In the genomic region with DNA sequence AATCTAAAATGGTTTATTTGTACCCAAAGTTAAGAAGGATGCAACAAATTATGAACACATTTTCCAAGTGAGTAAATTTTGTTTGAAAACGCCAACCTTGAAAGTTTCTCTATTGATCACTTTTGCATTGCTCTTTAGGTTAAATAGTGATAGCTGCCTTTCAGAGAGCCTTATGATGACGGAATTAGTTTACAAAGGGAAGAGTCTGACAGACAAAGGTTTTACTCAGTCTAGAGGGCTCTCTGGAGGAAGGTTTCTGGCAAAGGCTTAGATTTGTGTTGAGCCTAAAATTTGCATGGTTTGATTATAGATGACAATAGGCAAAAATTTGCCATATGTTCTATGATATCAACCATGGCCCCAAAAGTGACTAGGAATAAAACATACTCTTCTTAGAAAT, we compare ENCODE assay signal across 15 cellular contexts.
DNase-seq lines count a peak whose midpoint lies in the region; ATAC-seq, FAIRE-seq and TF ChIP-seq lines count a peak whose summit lies in the region.
"Had no signal": no experiment of that assay in that cellular context is flagged by ENCODE, and none has a peak within 500 bp of the region (broad histone marks: within the 10 kb centered on the region; RNA-seq: fewer than 3 reads in every experiment).

No MANE protein-coding gene starts in this region.

- no peak for TF ChIP-seq POLR2A in GM12891 (IDR thresholded peaks at IDR 0.05; ENCODE audit: low read depth, low read length)
- TF ChIP-seq POLR2A in GM18505 (IDR thresholded peaks at IDR 0.05; ENCODE audit: borderline replicate concordance, extremely low read depth, insufficient read depth, insufficient read length), result no peak

- no peak for ATAC-seq in GM18505 (IDR thresholded peaks at IDR 0.05; ENCODE audit: unreplicated experiment)

- no peak for DNase-seq in activated CD4-positive, alpha-beta T cell treated with anti-CD3 and anti-CD28 coated beads, Interleukin-2, amount 10 ng/mL, durations not matched to agents 24 days and 14 days
- DNase-seq in activated CD4-positive, alpha-beta T cell treated with anti-CD3 and anti-CD28 coated beads, Interleukin-2, amount 50 U/mL, for 1 hour, result no peak
- DNase-seq in GM12891 (ENCODE audit: insufficient read length, low spot score) (no peak), dermis blood vessel endothelial cell (no peak), NCI-H1417 treated with DMSO at 0.1 percent for 48 hours (lab: John Stamatoyannopoulos, UW) (no peak)
- no peak for DNase-seq in activated T-helper 2 cell treated with anti-CD3 and anti-CD28 coated beads, Interferon-gamma antibody, Interleukin-2, Interleukin-4, amounts not matched to agents 10 μg/mL and 5 μg/mL and 100 μg/mL, durations not matched to agents 14 hours and 24 hours and 36 hours (ENCODE audit: low spot score)
- DNase-seq: 8988T; CD4-positive, alpha-beta memory T cell; GF-D8; H9; IMR-90 had no signal

- intact Hi-C loops in activated CD4-positive, alpha-beta T cell treated with anti-CD3 and anti-CD28 coated beads, Interleukin-2, amount 10 ng/mL, durations not matched to agents 24 days and 14 days (cut with micrococcal nuclease), result no loop called here
- intact Hi-C loops in activated T-helper 2 cell treated with anti-CD3 and anti-CD28 coated beads, Interferon-gamma antibody, Interleukin-2, Interleukin-4, amounts not matched to agents 10 μg/mL and 5 μg/mL and 100 μg/mL, durations not matched to agents 14 hours and 24 hours and 36 hours (cut with micrococcal nuclease), result loop anchor here (5.0 kb wide), 1 partner anchor 257 kb away; no protein-coding TSS in a partner anchor

- FAIRE-seq in GM12891 (lab: Jason Lieb, UNC), result peak; percentile 51
- FAIRE-seq: GM19239, H1 had no signal

- peaks cover 4% of the 10 kb centered on the region for H3K36me3 Mint-ChIP-seq in activated CD4-positive, alpha-beta T cell treated with anti-CD3 and anti-CD28 coated beads, Interleukin-2, amount 10 ng/mL, durations not matched to agents 24 days and 14 days (ENCODE audit: low read depth)
- peaks cover 12% of the 10 kb centered on the region for H3K36me3 Mint-ChIP-seq in activated T-helper 2 cell treated with anti-CD3 and anti-CD28 coated beads, Interferon-gamma antibody, Interleukin-2, Interleukin-4, amounts not matched to agents 10 μg/mL and 5 μg/mL and 100 μg/mL, durations not matched to agents 14 hours and 24 hours and 36 hours (ENCODE audit: low read depth)
- H3K36me3 Mint-ChIP-seq: CD14-positive monocyte; CD4-positive, alpha-beta memory T cell had no signal

- no peaks in the 10 kb centered on the region for H3K27me3 Mint-ChIP-seq in activated CD4-positive, alpha-beta T cell treated with anti-CD3 and anti-CD28 coated beads, Interleukin-2, amount 10 ng/mL, durations not matched to agents 24 days and 14 days
- no peaks in the 10 kb centered on the region for H3K27me3 Mint-ChIP-seq in activated T-helper 2 cell treated with anti-CD3 and anti-CD28 coated beads, Interferon-gamma antibody, Interleukin-2, Interleukin-4, amounts not matched to agents 10 μg/mL and 5 μg/mL and 100 μg/mL, durations not matched to agents 14 hours and 24 hours and 36 hours (ENCODE audit: low read depth)

- peaks cover 13% of the 10 kb centered on the region for H3K9me3 Mint-ChIP-seq in activated CD4-positive, alpha-beta T cell treated with anti-CD3 and anti-CD28 coated beads, Interleukin-2, amount 10 ng/mL, durations not matched to agents 24 days and 14 days
- H3K9me3 Mint-ChIP-seq in activated T-helper 2 cell treated with anti-CD3 and anti-CD28 coated beads, Interferon-gamma antibody, Interleukin-2, Interleukin-4, amounts not matched to agents 10 μg/mL and 5 μg/mL and 100 μg/mL, durations not matched to agents 14 hours and 24 hours and 36 hours, result peaks cover 5% of the 10 kb centered on the region
- H3K9me3 Mint-ChIP-seq: H9 had no signal

- H3K4me3 Mint-ChIP-seq in activated CD4-positive, alpha-beta T cell treated with anti-CD3 and anti-CD28 coated beads, Interleukin-2, amount 10 ng/mL, durations not matched to agents 24 days and 14 days, result no peak overlapping the region
- H3K4me3 Mint-ChIP-seq in activated T-helper 2 cell treated with anti-CD3 and anti-CD28 coated beads, Interferon-gamma antibody, Interleukin-2, Interleukin-4, amounts not matched to agents 10 μg/mL and 5 μg/mL and 100 μg/mL, durations not matched to agents 14 hours and 24 hours and 36 hours (ENCODE audit: low read depth), result no peak overlapping the region
- H3K4me3 Mint-ChIP-seq: CD4-positive, alpha-beta memory T cell; H9 had no signal

- peak overlapping the region; percentile 79 for H3K27ac Mint-ChIP-seq in activated CD4-positive, alpha-beta T cell treated with anti-CD3 and anti-CD28 coated beads, Interleukin-2, amount 10 ng/mL, durations not matched to agents 24 days and 14 days
- peak overlapping the region; percentile 63 for H3K27ac Mint-ChIP-seq in activated T-helper 2 cell treated with anti-CD3 and anti-CD28 coated beads, Interferon-gamma antibody, Interleukin-2, Interleukin-4, amounts not matched to agents 10 μg/mL and 5 μg/mL and 100 μg/mL, durations not matched to agents 14 hours and 24 hours and 36 hours
- H3K27ac Mint-ChIP-seq: CD14-positive monocyte; CD4-positive, alpha-beta memory T cell; H9 had no signal

- peaks cover 19% of the 10 kb centered on the region for H3K4me1 Mint-ChIP-seq in activated CD4-positive, alpha-beta T cell treated with anti-CD3 and anti-CD28 coated beads, Interleukin-2, amount 10 ng/mL, durations not matched to agents 24 days and 14 days
- H3K4me1 Mint-ChIP-seq in activated T-helper 2 cell treated with anti-CD3 and anti-CD28 coated beads, Interferon-gamma antibody, Interleukin-2, Interleukin-4, amounts not matched to agents 10 μg/mL and 5 μg/mL and 100 μg/mL, durations not matched to agents 14 hours and 24 hours and 36 hours (ENCODE audit: low read depth), result peaks cover 33% of the 10 kb centered on the region
- H3K4me1 Mint-ChIP-seq: H9 had no signal

TF ChIP-seq in GM12891, 5 proteins besides CTCF, POLR2A, EP300 and RAD21:
- no peak for TF ChIP-seq POU2F2 (IDR thresholded peaks at IDR 0.05; ENCODE audit: low read depth, low read length)
- TF ChIP-seq POLR2AphosphoS5 (IDR thresholded peaks at IDR 0.05; ENCODE audit: low read depth, low read length), result no peak
- no peak for TF ChIP-seq SPI1 (IDR thresholded peaks at IDR 0.05; ENCODE audit: low read depth, low read length)
- no peak for TF ChIP-seq PAX5 (IDR thresholded peaks at IDR 0.05; ENCODE audit: insufficient read depth, low read length, severe bottlenecking)
- TF ChIP-seq TAF1 (IDR thresholded peaks at IDR 0.05; ENCODE audit: low read depth, low read length), result no peak
